Comparison of ENCODE assay signal across 1 cellular context in the genomic region with DNA sequence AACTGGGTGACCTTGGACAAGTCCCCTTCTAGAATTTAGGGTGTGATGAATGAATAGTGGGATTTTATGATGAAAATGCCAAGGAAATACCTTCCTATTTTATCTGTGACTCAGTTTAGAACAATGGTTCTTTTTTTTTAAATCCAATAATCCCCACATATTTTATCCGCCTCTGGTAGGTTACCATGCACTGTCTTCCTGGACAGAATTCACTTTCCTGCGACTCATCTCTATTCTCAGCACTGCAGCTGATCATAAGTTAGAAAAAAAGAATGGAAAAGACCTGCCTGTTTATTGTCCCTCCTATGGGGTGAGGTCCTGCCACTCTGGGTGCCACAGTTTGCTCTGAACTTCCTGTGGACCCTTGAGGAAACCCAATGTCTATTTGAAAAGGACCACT.
TF ChIP-seq lines count a peak whose summit lies in the region.

No MANE protein-coding gene starts in this region.

TF ChIP-seq in HCT116, 20 proteins besides CTCF, POLR2A, EP300 and RAD21 (continued from another document):
- TF ChIP-seq ELF1 (IDR thresholded peaks at IDR 0.05; ENCODE audit: borderline replicate concordance, low read depth): no peak
TF ChIP-seq in HCT116: peak in this region for 2.
